In the genomic region with DNA sequence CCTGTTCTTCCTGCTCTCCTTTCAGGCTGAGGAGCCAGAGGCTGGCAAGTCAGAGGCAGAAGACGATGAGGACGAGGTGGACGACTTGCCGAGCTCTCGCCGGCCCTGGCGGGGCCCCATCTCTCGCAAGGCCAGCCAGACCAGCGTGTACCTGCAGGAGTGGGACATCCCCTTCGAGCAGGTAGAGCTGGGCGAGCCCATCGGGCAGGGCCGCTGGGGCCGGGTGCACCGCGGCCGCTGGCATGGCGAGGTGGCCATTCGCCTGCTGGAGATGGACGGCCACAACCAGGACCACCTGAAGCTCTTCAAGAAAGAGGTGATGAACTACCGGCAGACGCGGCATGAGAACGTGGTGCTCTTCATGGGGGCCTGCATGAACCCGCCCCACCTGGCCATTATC, we compare ENCODE assay signal across 11 cellular contexts.
"Had no signal": no experiment of that assay in that cellular context is flagged by ENCODE, and none has a peak within 500 bp of the region (broad histone marks: within the 10 kb centered on the region; RNA-seq: fewer than 3 reads in every experiment).

No MANE protein-coding gene starts in this region.

- FAIRE-seq: H1, H54 had no signal

- H3K4me2 ChIP-seq: GM23338 had no signal

- DNase-seq: GM23248, GOT3, H7, H9, HCEC 1CT, HFFc6 had no signal

- H3K9ac ChIP-seq: GM23248 had no signal

- H3K4me3 ChIP-seq: GM23248, GM23338, HAP-1 had no signal

- H3K9me3 ChIP-seq: HAP-1 had no signal

- H3K4me1 ChIP-seq: HAP-1 had no signal

- H2AFZ ChIP-seq: GM23248, GM23338 had no signal

- ATAC-seq: GM23338, HCT116 had no signal

- H3K27ac ChIP-seq: GM23248 had no signal

- H3K36me3 ChIP-seq: HAP-1 had no signal
